8 cellular contexts compared by ENCODE assay signal in the genomic region with DNA sequence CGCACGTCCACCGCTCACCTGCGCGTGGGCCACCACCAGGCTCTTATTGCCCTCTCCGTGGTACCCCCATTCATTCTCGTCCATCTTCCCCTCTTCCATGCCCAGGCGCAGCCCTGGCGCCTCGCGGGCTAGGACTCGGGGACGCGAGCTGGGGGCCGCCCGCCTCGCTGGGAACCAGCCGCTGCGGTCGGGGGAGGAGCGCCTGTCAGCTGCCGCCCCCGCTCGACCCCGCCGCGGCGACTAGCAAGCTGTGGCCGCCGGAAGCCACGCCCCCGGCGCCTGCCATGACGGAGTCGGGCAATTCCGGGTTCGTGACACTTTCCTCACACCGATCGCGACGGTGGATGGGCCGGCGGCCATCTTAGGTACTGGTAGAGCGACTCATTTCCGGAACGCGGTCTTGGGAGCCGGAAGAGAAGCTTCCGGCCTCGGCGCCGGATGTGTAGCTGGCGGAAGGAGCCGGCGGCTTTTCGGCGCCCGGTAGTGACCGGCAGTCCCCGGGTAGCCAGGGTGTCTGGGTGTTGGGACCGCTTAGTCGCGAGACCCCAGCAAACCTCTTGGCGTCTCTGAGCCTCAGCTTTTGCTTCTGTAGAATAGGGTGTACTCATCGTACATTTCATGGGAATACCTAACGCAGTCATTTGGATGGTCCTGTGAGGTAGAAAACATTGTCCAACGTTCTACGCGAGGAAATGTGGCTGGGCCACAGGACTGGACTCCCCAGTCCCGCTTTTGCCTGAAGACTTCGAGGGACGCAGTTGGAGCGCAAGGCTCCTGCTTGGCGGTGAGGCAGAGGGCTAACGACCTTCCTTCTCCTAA. TPM values are rescaled to one million over a fixed set of nuclear protein-coding genes. Genes with fewer than 3 reads are reported as not detected.
DNase-seq lines count a peak whose midpoint lies in the region; ATAC-seq and TF ChIP-seq lines count a peak whose summit lies in the region.

A gene with protein sequence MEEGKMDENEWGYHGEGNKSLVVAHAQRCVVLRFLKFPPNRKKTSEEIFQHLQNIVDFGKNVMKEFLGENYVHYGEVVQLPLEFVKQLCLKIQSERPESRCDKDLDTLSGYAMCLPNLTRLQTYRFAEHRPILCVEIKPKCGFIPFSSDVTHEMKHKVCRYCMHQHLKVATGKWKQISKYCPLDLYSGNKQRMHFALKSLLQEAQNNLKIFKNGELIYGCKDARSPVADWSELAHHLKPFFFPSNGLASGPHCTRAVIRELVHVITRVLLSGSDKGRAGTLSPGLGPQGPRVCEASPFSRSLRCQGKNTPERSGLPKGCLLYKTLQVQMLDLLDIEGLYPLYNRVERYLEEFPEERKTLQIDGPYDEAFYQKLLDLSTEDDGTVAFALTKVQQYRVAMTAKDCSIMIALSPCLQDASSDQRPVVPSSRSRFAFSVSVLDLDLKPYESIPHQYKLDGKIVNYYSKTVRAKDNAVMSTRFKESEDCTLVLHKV (minus strand): TSS at position 242 of the 819 bp plus-strand sequence. CDS start 143 bp downstream, at position 99.

- no peaks in the 10 kb centered on the region for H3K9me3 Mint-ChIP-seq in activated CD4-positive, alpha-beta T cell treated with anti-CD3 and anti-CD28 coated beads, Interleukin-2, amount 10 ng/mL, durations not matched to agents 7 days and 5 days

- peak; percentile 71 to 98 (median 96) for DNase-seq in C1 segment of cervical spinal cord (lab: John Stamatoyannopoulos, UW)
- peak; percentile 91 for DNase-seq in NCI-H526 treated with DMSO at 0.1 percent for 48 hours (lab: John Stamatoyannopoulos, UW)
- peak; percentile 98 for DNase-seq in activated CD4-positive, alpha-beta T cell treated with anti-CD3 and anti-CD28 coated beads, Interleukin-2, amount 10 ng/mL, durations not matched to agents 7 days and 5 days
- DNase-seq in coronary artery (ENCODE audit: low spot score), result peak; percentile 99
- peak; percentile 90 to 98 (median 93) for DNase-seq in stimulated activated CD4-positive, alpha-beta T cell treated with anti-CD3 and anti-CD28 coated beads, Interleukin-1b, Interleukin-23, amount 100 ng/mL, for 24 hours (ENCODE audit: low read depth in 4 of 4, low spot score in 1 of 4)

- H3K27ac ChIP-seq in coronary artery, result peak within 1 kb of the TSS; percentile 80 to 92
- H3K27ac ChIP-seq in layer of hippocampus (ENCODE audit: low read depth, low read length), result peak within 1 kb of the TSS; percentile 83

- H3K36me3 Mint-ChIP-seq in activated CD4-positive, alpha-beta T cell treated with anti-CD3 and anti-CD28 coated beads, Interleukin-2, amount 10 ng/mL, durations not matched to agents 7 days and 5 days (ENCODE audit: low read depth), result peaks cover 16% of the 10 kb centered on the region

- ATAC-seq in GM19351 (IDR thresholded peaks at IDR 0.05; ENCODE audit: unreplicated experiment) (peak; percentile 90), HG03520 (IDR thresholded peaks at IDR 0.05; ENCODE audit: unreplicated experiment) (peak; percentile 83)

- peak within 1 kb of the TSS; percentile 100 for H3K4me3 ChIP-seq in coronary artery

- H3K27ac Mint-ChIP-seq in activated CD4-positive, alpha-beta T cell treated with anti-CD3 and anti-CD28 coated beads, Interleukin-2, amount 10 ng/mL, durations not matched to agents 7 days and 5 days, result peak within 1 kb of the TSS; percentile 95

- peaks cover 35% of the 10 kb centered on the region for H3K4me1 Mint-ChIP-seq in activated CD4-positive, alpha-beta T cell treated with anti-CD3 and anti-CD28 coated beads, Interleukin-2, amount 10 ng/mL, durations not matched to agents 7 days and 5 days

- no peaks in the 10 kb centered on the region for H3K27me3 ChIP-seq in layer of hippocampus (ENCODE audit: control insufficient read depth, insufficient read depth, low read length)

- no peak for TF ChIP-seq CTCF in coronary artery (IDR thresholded peaks at IDR 0.05)

- CTCF ChIA-PET in activated CD4-positive, alpha-beta T cell treated with anti-CD3 and anti-CD28 coated beads, Interleukin-2, amount 10 ng/mL, durations not matched to agents 7 days and 5 days (lab: Charles Lee), result interaction anchor here (0.7 to 1.2 kb wide), 3 partner anchors 13 to 95 kb away, joined by 3 to 4 read pairs (median 3); no protein-coding TSS in a partner anchor

- H3K4me3 Mint-ChIP-seq in activated CD4-positive, alpha-beta T cell treated with anti-CD3 and anti-CD28 coated beads, Interleukin-2, amount 10 ng/mL, durations not matched to agents 7 days and 5 days, result peak within 1 kb of the TSS; percentile 97

- no peaks in the 10 kb centered on the region for H3K27me3 Mint-ChIP-seq in activated CD4-positive, alpha-beta T cell treated with anti-CD3 and anti-CD28 coated beads, Interleukin-2, amount 10 ng/mL, durations not matched to agents 7 days and 5 days

- POLR2A ChIA-PET in activated CD4-positive, alpha-beta T cell treated with anti-CD3 and anti-CD28 coated beads, Interleukin-2, amount 10 ng/mL, durations not matched to agents 7 days and 5 days (lab: Charles Lee), result interaction anchor here (0.9 kb wide), 1 partner anchor 344 kb away, joined by 3 read pairs; a partner anchor contains a TSS

RNA-seq across cellular contexts. Expression of the gene that starts here (rescaled TPM):
- total RNA-seq in activated CD4-positive, alpha-beta T cell treated with anti-CD3 and anti-CD28 coated beads, Interleukin-2, amount 10 ng/mL, durations not matched to agents 7 days and 5 days, result 10 to 100 TPM in 1 of 2 experiments, 1 to 10 TPM in 1; 9.6 to 10.9 TPM

Comparison
In these comparisons a context has a peak if more than half of its experiments do, and no peak if none do; other contexts are left out.
1. Peak in every context shown above with its lines: DNase-seq, ATAC-seq, H3K4me3 ChIP-seq and H3K27ac ChIP-seq.